20 cellular contexts compared by ENCODE assay signal in genomic region chr7:34339061-34339526, GRCh38.
A peak's percentile ranks its signal among the peaks of the same experiment; 100 is the strongest.
DNase-seq lines count a peak whose midpoint lies in the region; TF ChIP-seq lines count a peak whose summit lies in the region.
"Had no signal": no experiment of that assay in that cellular context is flagged by ENCODE, and none has a peak within 500 bp of the region (broad histone marks: within the 10 kb centered on the region; RNA-seq: fewer than 3 reads in every experiment).

No MANE protein-coding gene starts in this region.

- H3K4me3 ChIP-seq in epithelial cell of esophagus (ENCODE audit: low read length) (no peak overlapping the region), coronary artery (no peak overlapping the region)
- H3K4me3 ChIP-seq: gastrocnemius medialis, mucosa of descending colon had no signal

- H3K27me3 Mint-ChIP-seq in nephron progenitor cell (ENCODE audit: low read depth, poor library complexity) = no peaks in the 10 kb centered on the region
- H3K27me3 Mint-ChIP-seq in glutamatergic neuron (ENCODE audit: unreplicated experiment) = no peaks in the 10 kb centered on the region
- H3K27me3 Mint-ChIP-seq: activated CD4-positive, alpha-beta memory T cell treated with anti-CD3 and anti-CD28 coated beads, Interleukin-2, amount 10 ng/mL, durations not matched to agents 7 days and 5 days; activated T-cell treated with anti-CD3 and anti-CD28 coated beads, Interleukin-2, amount 50 U/mL, for 24 hours had no signal

- H3K36me3 Mint-ChIP-seq in nephron progenitor cell (ENCODE audit: low read depth) = peaks cover 5% of the 10 kb centered on the region
- H3K36me3 Mint-ChIP-seq in glutamatergic neuron (ENCODE audit: unreplicated experiment) = peaks cover 6% of the 10 kb centered on the region
- H3K36me3 Mint-ChIP-seq: CD4-positive, alpha-beta memory T cell had no signal

- H3K27ac ChIP-seq in coronary artery = no peak overlapping the region
- H3K27ac ChIP-seq: gastrocnemius medialis, WERI-Rb-1 had no signal

- DNase-seq in ELR (ENCODE audit: low read depth) (peak; percentile 45), RPMI7951 (ENCODE audit: low read depth) (peak; percentile 87), epithelial cell of esophagus (ENCODE audit: low read depth) (peak; percentile 80), nephron progenitor cell (no peak), coronary artery (ENCODE audit: low spot score) (no peak), NCI-H510A treated with DMSO at 0.1 percent for 48 hours (lab: John Stamatoyannopoulos, UW) (no peak), glutamatergic neuron (no peak)
- DNase-seq in activated CD4-positive, alpha-beta T cell treated with anti-CD3 and anti-CD28 coated beads for 4 hours = no peak
- DNase-seq: activated CD4-positive, alpha-beta memory T cell treated with anti-CD3 and anti-CD28 coated beads, Interleukin-2, amount 10 ng/mL, durations not matched to agents 7 days and 5 days; activated naive CD4-positive, alpha-beta T cell treated with anti-CD3 and anti-CD28 coated beads for 36 hours; activated T-cell treated with anti-CD3 and anti-CD28 coated beads, Interleukin-2, amount 50 U/mL, for 24 hours; aorta; CD4-positive, alpha-beta memory T cell; gastrocnemius medialis; mucosa of descending colon; NCI-H1105; NCI-H526 treated with DMSO at 0.1 percent for 48 hours; SHP77 treated with DMSO at 0.1 percent for 48 hours; stimulated activated CD4-positive, alpha-beta T cell treated with anti-CD3 and anti-CD28 coated beads, Interleukin-12 subunit alpha, Interleukin-12 subunit beta, amount 100 ng/mL, for 4 hours; WERI-Rb-1 had no signal

- TF ChIP-seq CTCF in epithelial cell of esophagus (IDR thresholded peaks at IDR 0.05; ENCODE audit: insufficient read depth, low read depth, low read length, missing control alignments) (no peak), nephron progenitor cell (IDR thresholded peaks at IDR 0.05) (no peak), coronary artery (IDR thresholded peaks at IDR 0.05) (no peak), glutamatergic neuron (IDR thresholded peaks at IDR 0.05; ENCODE audit: partially characterized antibody, unreplicated experiment) (no peak)

- H3K9me3 Mint-ChIP-seq in nephron progenitor cell (peaks cover 33% of the 10 kb centered on the region), glutamatergic neuron (ENCODE audit: unreplicated experiment) (no peaks in the 10 kb centered on the region)
- H3K9me3 Mint-ChIP-seq: activated CD4-positive, alpha-beta memory T cell treated with anti-CD3 and anti-CD28 coated beads, Interleukin-2, amount 10 ng/mL, durations not matched to agents 7 days and 5 days had no signal

- H3K4me1 Mint-ChIP-seq in nephron progenitor cell (peaks cover 13% of the 10 kb centered on the region), glutamatergic neuron (ENCODE audit: low read depth, unreplicated experiment) (no peaks in the 10 kb centered on the region)
- H3K4me1 Mint-ChIP-seq: activated CD4-positive, alpha-beta memory T cell treated with anti-CD3 and anti-CD28 coated beads, Interleukin-2, amount 10 ng/mL, durations not matched to agents 7 days and 5 days; CD4-positive, alpha-beta memory T cell had no signal

- H3K27ac Mint-ChIP-seq in nephron progenitor cell (peak overlapping the region; percentile 50), glutamatergic neuron (ENCODE audit: unreplicated experiment) (no peak overlapping the region)
- H3K27ac Mint-ChIP-seq: activated CD4-positive, alpha-beta memory T cell treated with anti-CD3 and anti-CD28 coated beads, Interleukin-2, amount 10 ng/mL, durations not matched to agents 7 days and 5 days; activated naive CD4-positive, alpha-beta T cell treated with anti-CD3 and anti-CD28 coated beads for 36 hours; activated T-cell treated with anti-CD3 and anti-CD28 coated beads, Interleukin-2, amount 50 U/mL, for 24 hours; CD4-positive, alpha-beta memory T cell had no signal

- H3K4me3 Mint-ChIP-seq in nephron progenitor cell (no peak overlapping the region), glutamatergic neuron (ENCODE audit: unreplicated experiment) (no peak overlapping the region)
- H3K4me3 Mint-ChIP-seq: activated CD4-positive, alpha-beta memory T cell treated with anti-CD3 and anti-CD28 coated beads, Interleukin-2, amount 10 ng/mL, durations not matched to agents 7 days and 5 days; activated naive CD4-positive, alpha-beta T cell treated with anti-CD3 and anti-CD28 coated beads for 36 hours; activated T-cell treated with anti-CD3 and anti-CD28 coated beads, Interleukin-2, amount 50 U/mL, for 24 hours; CD4-positive, alpha-beta memory T cell had no signal

Comparison
In these comparisons a context has a peak if more than half of its experiments do, and no peak if none do; other contexts are left out.
1. DNase-seq: peak in ELR (single experiment), RPMI7951 (single experiment) and epithelial cell of esophagus (single experiment); none in nephron progenitor cell (single experiment), coronary artery (single experiment), activated CD4-positive, alpha-beta T cell treated with anti-CD3 and anti-CD28 coated beads for 4 hours (0 of 2), NCI-H510A treated with DMSO at 0.1 percent for 48 hours (single experiment) and glutamatergic neuron (single experiment).